ENCODE assay signal across 14 cellular contexts in the genomic region with DNA sequence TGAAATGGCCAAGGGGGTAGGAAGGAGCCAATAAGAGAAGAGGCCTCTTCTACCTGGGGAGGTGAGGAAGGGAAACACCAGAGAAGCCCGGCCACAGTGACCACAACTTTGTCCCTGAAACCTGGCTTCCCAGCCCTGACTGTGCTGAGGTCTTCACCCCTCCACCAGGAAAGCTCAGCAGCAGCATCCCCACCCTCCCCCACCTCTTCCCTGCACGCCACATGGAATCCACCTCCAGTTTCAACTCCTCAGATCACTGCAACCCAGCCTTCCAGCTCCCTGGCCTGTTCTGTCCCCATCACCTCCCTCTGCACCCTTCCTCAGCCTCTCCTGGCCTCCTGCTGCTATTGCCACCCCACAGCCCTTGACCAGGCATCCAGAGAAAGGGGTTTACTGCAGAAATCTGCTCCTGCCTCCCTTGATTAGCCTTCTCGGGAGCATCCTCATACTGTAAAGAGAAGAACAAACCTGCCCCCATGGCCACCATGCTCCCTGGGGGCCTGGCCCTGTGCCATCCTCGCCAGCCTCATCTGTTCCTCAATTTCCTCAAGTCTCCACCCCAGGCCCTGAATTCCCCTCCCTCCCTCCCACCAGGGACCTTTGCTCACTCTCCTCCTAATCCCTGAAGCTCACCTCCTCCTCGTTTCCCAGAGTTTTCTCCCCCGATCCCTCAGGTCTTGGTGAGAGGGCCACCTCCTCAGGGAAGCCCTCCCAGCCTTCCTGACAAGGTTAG.
DNase-seq lines count a peak whose midpoint lies in the region; ATAC-seq and TF ChIP-seq lines count a peak whose summit lies in the region.
"Had no signal": no experiment of that assay in that cellular context is flagged by ENCODE, and none has a peak within 500 bp of the region (broad histone marks: within the 10 kb centered on the region; RNA-seq: fewer than 3 reads in every experiment).

No MANE protein-coding gene starts in this region.

- H3K4me2 ChIP-seq in H9 (ENCODE audit: insufficient read depth, insufficient read length, low read length) = no peak overlapping the region
- H3K4me2 ChIP-seq in neural progenitor cell = no peak overlapping the region
- H3K4me2 ChIP-seq: A549 had no signal

- H2BK120ac ChIP-seq in H9 (ENCODE audit: low read depth, low read length, poor library complexity, severe bottlenecking) = no peak overlapping the region

- no peaks in the 10 kb centered on the region for H3K79me1 ChIP-seq in H9 (ENCODE audit: insufficient read depth, low read depth, low read length, poor library complexity, severe bottlenecking)

- TF ChIP-seq EP300 in gastroesophageal sphincter (IDR thresholded peaks at IDR 0.05) = no peak

- H4K5ac ChIP-seq in H9 (ENCODE audit: insufficient read length, low read depth, low read length) = no peak overlapping the region

- TF ChIP-seq CTCF in H9 (conservative IDR thresholded peaks at IDR 0.05) = no peak
- no peak for TF ChIP-seq CTCF in chondrocyte (IDR thresholded peaks at IDR 0.05)
- TF ChIP-seq CTCF in type B pancreatic cell (conservative IDR thresholded peaks at IDR 0.05) = no peak
- TF ChIP-seq CTCF in neural progenitor cell (IDR thresholded peaks at IDR 0.05) = no peak
- no peak for TF ChIP-seq CTCF in gastroesophageal sphincter (IDR thresholded peaks at IDR 0.05)

- H3K23me2 ChIP-seq in H9 (ENCODE audit: insufficient read length, low read depth, low read length, poor library complexity, severe bottlenecking) = no peaks in the 10 kb centered on the region

- no peak overlapping the region for H3K56ac ChIP-seq in H9 (ENCODE audit: insufficient read length, low read depth, low read length)

- no peak overlapping the region for H2BK12ac ChIP-seq in H9 (ENCODE audit: insufficient read length, low read depth, low read length)

- H3K18ac ChIP-seq in H9 (ENCODE audit: insufficient read length, low read depth, low read length) = no peak overlapping the region

- H4K20me1 ChIP-seq in H9 (ENCODE audit: control insufficient read depth, insufficient read depth, insufficient read length) (no peaks in the 10 kb centered on the region), neural progenitor cell (ENCODE audit: low read depth) (no peaks in the 10 kb centered on the region)

- H2BK20ac ChIP-seq in H9 (ENCODE audit: low read depth, low read length, poor library complexity, severe bottlenecking) = no peak overlapping the region

- no peaks in the 10 kb centered on the region for H3K36me3 Mint-ChIP-seq in H9 (ENCODE audit: insufficient read depth in 1 of 3, low read depth in 3 of 3)
- no peaks in the 10 kb centered on the region for H3K36me3 Mint-ChIP-seq in chondrocyte (ENCODE audit: low read depth)
- H3K36me3 Mint-ChIP-seq in type B pancreatic cell = no peaks in the 10 kb centered on the region
- no peaks in the 10 kb centered on the region for H3K36me3 Mint-ChIP-seq in neural progenitor cell
- H3K36me3 Mint-ChIP-seq: CD4-positive, CD25-positive, alpha-beta regulatory T cell had no signal

- H3K9ac ChIP-seq in H9 (ENCODE audit: extremely low read depth, insufficient read length, low read length) = no peak overlapping the region
- H3K9ac ChIP-seq in neural progenitor cell = no peak overlapping the region

- 0 out of 4 replicates have a peak, but pooled peaks cover 0 to 2% of the 10 kb centered on the region in 2 experiments for H3K4me1 Mint-ChIP-seq in H9
- H3K4me1 Mint-ChIP-seq in chondrocyte (ENCODE audit: low read depth) = no peaks in the 10 kb centered on the region
- peaks cover 4% of the 10 kb centered on the region for H3K4me1 Mint-ChIP-seq in type B pancreatic cell (ENCODE audit: unreplicated experiment)
- peaks cover 3% of the 10 kb centered on the region for H3K4me1 Mint-ChIP-seq in neural progenitor cell
- H3K4me1 Mint-ChIP-seq: CD4-positive, CD25-positive, alpha-beta regulatory T cell had no signal

- TF ChIP-seq POLR2A in gastroesophageal sphincter (IDR thresholded peaks at IDR 0.05) = no peak

- H3K36me3 ChIP-seq in neural progenitor cell = no peaks in the 10 kb centered on the region
- H3K36me3 ChIP-seq in gastroesophageal sphincter = no peaks in the 10 kb centered on the region

- no peak overlapping the region for H3K4ac ChIP-seq in H9 (ENCODE audit: low read depth, low read length)

- no peak overlapping the region for H4K8ac ChIP-seq in H9 (replicated peaks; ENCODE audit: insufficient read length, low read depth, low read length)

- WGBS in H9 (ENCODE audit: extremely low coverage, insufficient read length, low lambda C conversion rate) = no CpG with 5 or more reads among the region's 6 CpGs
- WGBS in gastroesophageal sphincter (ENCODE audit: low coverage in 1 of 2), 2 donors = 38 to 60% methylated on average over 1 to 3 of the region's 6 CpGs

- no peak overlapping the region for H3K4me3 ChIP-seq in neural progenitor cell
- H3K4me3 ChIP-seq in gastroesophageal sphincter = no peak overlapping the region
- H3K4me3 ChIP-seq: A549 had no signal

- H3K27me3 ChIP-seq in H9 (ENCODE audit: insufficient read depth, low read length) (no peaks in the 10 kb centered on the region), neural progenitor cell (no peaks in the 10 kb centered on the region), gastroesophageal sphincter (peaks cover 60% of the 10 kb centered on the region)

- H3K23ac ChIP-seq in H9 (ENCODE audit: insufficient read length, low read depth, low read length) = no peak overlapping the region

- DNase-seq in H9 = peak; percentile 14
- peak; percentile 39 for DNase-seq in chondrocyte (ENCODE audit: low spot score)
- peak; percentile 64 for DNase-seq in mesenteric fat pad (ENCODE audit: low spot score)
- peak; percentile 40 for DNase-seq in type B pancreatic cell (ENCODE audit: extremely low spot score, unreplicated experiment)
- no peak for DNase-seq in neural progenitor cell (ENCODE audit: low spot score)
- DNase-seq in NCI-H2196 treated with DMSO at 0.1 percent for 48 hours (lab: John Stamatoyannopoulos, UW; ENCODE audit: unreplicated experiment) = no peak
- no peak for DNase-seq in HK-2 (ENCODE audit: unreplicated experiment)
- DNase-seq: CD4-positive, CD25-positive, alpha-beta regulatory T cell; DMS53; GF-D8; IMR-90 had no signal

- H3K4me3 Mint-ChIP-seq in H9 (no peak overlapping the region), chondrocyte (ENCODE audit: unreplicated experiment) (no peak overlapping the region), type B pancreatic cell (no peak overlapping the region), neural progenitor cell (no peak overlapping the region)
- H3K4me3 Mint-ChIP-seq: CD4-positive, CD25-positive, alpha-beta regulatory T cell had no signal

- H3K27ac ChIP-seq in H9 (ENCODE audit: insufficient read length, low read depth, low read length) (no peak overlapping the region), neural progenitor cell (no peak overlapping the region), gastroesophageal sphincter (no peak overlapping the region)
- H3K27ac ChIP-seq: A549 had no signal

- H3K14ac ChIP-seq in H9 (ENCODE audit: insufficient read depth, low read length) = no peak overlapping the region

- no peak overlapping the region for H2BK5ac ChIP-seq in H9 (ENCODE audit: insufficient read length, low read length)

- peaks cover 6% of the 10 kb centered on the region; the same call in 1 of the 2 replicates for H3K27me3 Mint-ChIP-seq in H9 (ENCODE audit: low read depth)
- peaks cover 29% of the 10 kb centered on the region for H3K27me3 Mint-ChIP-seq in chondrocyte (ENCODE audit: low read depth)
- H3K27me3 Mint-ChIP-seq in type B pancreatic cell = peaks cover 35% of the 10 kb centered on the region
- peaks cover 12% of the 10 kb centered on the region for H3K27me3 Mint-ChIP-seq in neural progenitor cell (ENCODE audit: insufficient read depth, low read depth)

- H4K91ac ChIP-seq in H9 (ENCODE audit: insufficient read length, low read depth, low read length) = no peak overlapping the region

- H3T11ph ChIP-seq in H9 (ENCODE audit: low read length) = no peak overlapping the region

- H3K9me3 Mint-ChIP-seq in H9 (no peaks in the 10 kb centered on the region; a peak in 2 of 5 replicates), chondrocyte (ENCODE audit: low read depth) (no peaks in the 10 kb centered on the region), type B pancreatic cell (no peaks in the 10 kb centered on the region), neural progenitor cell (no peaks in the 10 kb centered on the region)

- H2AFZ ChIP-seq in H9 (ENCODE audit: low read length) (no peak overlapping the region), neural progenitor cell (replicated peaks) (no peak overlapping the region)

- no peaks in the 10 kb centered on the region for H3K4me1 ChIP-seq in H9 (ENCODE audit: insufficient read depth, low read length)
- H3K4me1 ChIP-seq in neural progenitor cell = no peaks in the 10 kb centered on the region
- no peaks in the 10 kb centered on the region for H3K4me1 ChIP-seq in gastroesophageal sphincter
- H3K4me1 ChIP-seq: A549 had no signal

- H2BK15ac ChIP-seq in H9 (ENCODE audit: low read depth, low read length) = no peak overlapping the region

- H3K9me3 ChIP-seq in H9 (ENCODE audit: control insufficient read depth, low read depth, low read length) (no peaks in the 10 kb centered on the region), neural progenitor cell (ENCODE audit: low read depth) (no peaks in the 10 kb centered on the region), gastroesophageal sphincter (peaks cover 0 to 5% (median 0%) of the 10 kb centered on the region in 3 donors)
- H3K9me3 ChIP-seq: A549 had no signal

- no peaks in the 10 kb centered on the region for H3F3A ChIP-seq in neural progenitor cell (ENCODE audit: low read depth)

- ATAC-seq in gastroesophageal sphincter = no peak
- ATAC-seq: A549, HCT116 had no signal

- H3K79me2 ChIP-seq in H9 (ENCODE audit: insufficient read depth, low read length) (no peaks in the 10 kb centered on the region), neural progenitor cell (ENCODE audit: low read depth) (no peaks in the 10 kb centered on the region)

- H3K27ac Mint-ChIP-seq in H9 = no peak overlapping the region
- no peak overlapping the region for H3K27ac Mint-ChIP-seq in chondrocyte (ENCODE audit: unreplicated experiment)
- no peak overlapping the region for H3K27ac Mint-ChIP-seq in type B pancreatic cell
- H3K27ac Mint-ChIP-seq in neural progenitor cell = no peak overlapping the region
- H3K27ac Mint-ChIP-seq: CD4-positive, CD25-positive, alpha-beta regulatory T cell had no signal

- H2AK5ac ChIP-seq in H9 (ENCODE audit: insufficient read length, low read length) = no peak overlapping the region

Comparison
In these comparisons a context has a peak if more than half of its experiments do, and no peak if none do; other contexts are left out.
1. DNase-seq: peak in H9 (single experiment), chondrocyte (single experiment), mesenteric fat pad (single experiment) and type B pancreatic cell (single experiment); none in neural progenitor cell (single experiment), NCI-H2196 treated with DMSO at 0.1 percent for 48 hours (single experiment) and HK-2 (single experiment).